9 cellular contexts compared by ENCODE assay signal in the genomic region with DNA sequence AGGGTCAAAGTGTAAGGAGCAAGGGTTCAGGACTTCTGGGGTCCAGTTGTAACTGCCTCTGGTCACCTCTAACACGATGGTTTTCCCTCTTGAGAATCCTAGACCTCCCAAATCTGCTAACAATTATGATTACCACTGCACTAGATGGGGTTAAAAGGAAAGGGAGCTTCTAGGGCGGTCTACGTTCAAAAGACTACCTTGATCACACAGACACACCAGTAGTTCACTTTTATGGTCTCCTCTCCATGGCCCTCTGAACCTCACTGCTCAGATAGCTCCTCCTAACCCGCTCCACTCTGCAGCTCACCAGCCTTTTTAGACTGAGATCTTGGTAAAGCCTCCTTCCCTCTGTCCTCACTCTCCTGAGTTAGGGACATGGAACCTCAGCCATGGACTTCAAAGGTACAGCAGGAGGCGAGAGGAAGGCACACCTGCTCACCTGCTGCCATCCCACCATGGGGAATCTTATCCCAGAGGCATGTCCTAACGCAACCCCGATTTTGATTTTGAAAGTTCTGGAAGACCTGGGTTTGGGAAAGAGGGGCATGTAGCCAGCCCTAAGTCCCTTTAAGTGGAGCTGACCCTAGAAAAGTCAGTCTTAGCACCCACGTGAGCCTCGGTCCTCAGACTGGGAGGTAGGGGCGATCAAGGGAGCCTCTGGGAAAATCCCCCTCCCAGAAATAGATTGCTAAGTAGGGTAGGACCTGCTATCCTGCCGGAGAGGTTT. TPM values are rescaled to one million over a fixed set of nuclear protein-coding genes. Genes with fewer than 3 reads are reported as not detected.
DNase-seq lines count a peak whose midpoint lies in the region; ATAC-seq, FAIRE-seq and TF ChIP-seq lines count a peak whose summit lies in the region.
"Had no signal": no experiment of that assay in that cellular context is flagged by ENCODE, and none has a peak within 500 bp of the region (broad histone marks: within the 10 kb centered on the region; RNA-seq: fewer than 3 reads in every experiment).

No MANE protein-coding gene starts in this region.

- TF ChIP-seq CTCF in left lung (IDR thresholded peaks at IDR 0.05) (no peak), thoracic aorta (IDR thresholded peaks at IDR 0.05) (no peak)

- H3K27ac ChIP-seq in left lung (peak overlapping the region; percentile 61 to 72), thoracic aorta (peak overlapping the region; percentile 72 to 75)

- DNase-seq in activated CD4-positive, alpha-beta T cell treated with anti-CD3 and anti-CD28 coated beads, Interleukin-2, amount 10 ng/mL, durations not matched to agents 24 days and 14 days, result peak; percentile 57
- no peak for DNase-seq in activated CD4-positive, alpha-beta T cell treated with anti-CD3 and anti-CD28 coated beads, Interleukin-2, amount 50 U/mL, for 1 hour
- no peak for DNase-seq in activated naive CD8-positive, alpha-beta T cell treated with anti-CD3 and anti-CD28 coated beads for 36 hours
- DNase-seq in left lung (no peak), thoracic aorta (ENCODE audit: low spot score) (no peak), OCI-M1 (lab: John Stamatoyannopoulos, UW) (no peak), GM12891 (ENCODE audit: insufficient read length, low spot score) (no peak)
- no peak for DNase-seq in activated CD4-positive, alpha-beta T cell treated with anti-CD3 and anti-CD28 coated beads for 4 hours

- H3K9me3 ChIP-seq in left lung (no peaks in the 10 kb centered on the region), thoracic aorta (no peaks in the 10 kb centered on the region)

- no peak for ATAC-seq in left lung
- no peak for ATAC-seq in thoracic aorta (ENCODE audit: insufficient number of reproducible peaks, low FRiP score, low read depth)

- H3K36me3 ChIP-seq in left lung (peaks cover 0 to 10% of the 10 kb centered on the region in 2 donors), thoracic aorta (peaks cover 1% of the 10 kb centered on the region)

- H3K4me1 ChIP-seq in left lung, result peaks cover 5 to 41% of the 10 kb centered on the region in 2 donors
- peaks cover 5 to 26% of the 10 kb centered on the region in 2 donors for H3K4me1 ChIP-seq in thoracic aorta (ENCODE audit: control insufficient read depth in 1 of 2, low read depth in 2 of 2)

- H3K36me3 Mint-ChIP-seq in activated CD4-positive, alpha-beta T cell treated with anti-CD3 and anti-CD28 coated beads, Interleukin-2, amount 10 ng/mL, durations not matched to agents 24 days and 14 days (ENCODE audit: low read depth), result no peaks in the 10 kb centered on the region
- no peaks in the 10 kb centered on the region for H3K36me3 Mint-ChIP-seq in activated naive CD8-positive, alpha-beta T cell treated with anti-CD3 and anti-CD28 coated beads for 36 hours

- peaks cover 21% of the 10 kb centered on the region for H3K27me3 Mint-ChIP-seq in activated CD4-positive, alpha-beta T cell treated with anti-CD3 and anti-CD28 coated beads, Interleukin-2, amount 10 ng/mL, durations not matched to agents 24 days and 14 days
- no peaks in the 10 kb centered on the region for H3K27me3 Mint-ChIP-seq in activated naive CD8-positive, alpha-beta T cell treated with anti-CD3 and anti-CD28 coated beads for 36 hours

- H3K4me1 Mint-ChIP-seq in activated CD4-positive, alpha-beta T cell treated with anti-CD3 and anti-CD28 coated beads, Interleukin-2, amount 10 ng/mL, durations not matched to agents 24 days and 14 days, result peaks cover 22% of the 10 kb centered on the region
- peaks cover 24% of the 10 kb centered on the region for H3K4me1 Mint-ChIP-seq in activated naive CD8-positive, alpha-beta T cell treated with anti-CD3 and anti-CD28 coated beads for 36 hours

- H3K27me3 ChIP-seq in left lung, result peaks cover 0 to 16% of the 10 kb centered on the region in 2 donors
- H3K27me3 ChIP-seq in thoracic aorta (replicated peaks; ENCODE audit: insufficient read depth), result no peaks in the 10 kb centered on the region

- FAIRE-seq in GM12891 (lab: Jason Lieb, UNC), result no peak
- FAIRE-seq: G401.6 had no signal

- peak overlapping the region; percentile 27 to 44 for H3K4me3 ChIP-seq in left lung
- H3K4me3 ChIP-seq in thoracic aorta, result peak overlapping the region; percentile 68

- TF ChIP-seq POLR2A in GM12891 (IDR thresholded peaks at IDR 0.05; ENCODE audit: low read depth, low read length), result no peak

- peak overlapping the region; percentile 72 for H3K4me3 Mint-ChIP-seq in activated CD4-positive, alpha-beta T cell treated with anti-CD3 and anti-CD28 coated beads, Interleukin-2, amount 10 ng/mL, durations not matched to agents 24 days and 14 days
- peak overlapping the region; percentile 69 for H3K4me3 Mint-ChIP-seq in activated naive CD8-positive, alpha-beta T cell treated with anti-CD3 and anti-CD28 coated beads for 36 hours

- H3K27ac Mint-ChIP-seq in activated CD4-positive, alpha-beta T cell treated with anti-CD3 and anti-CD28 coated beads, Interleukin-2, amount 10 ng/mL, durations not matched to agents 24 days and 14 days, result peak overlapping the region; percentile 61
- H3K27ac Mint-ChIP-seq in activated naive CD8-positive, alpha-beta T cell treated with anti-CD3 and anti-CD28 coated beads for 36 hours, result no peak overlapping the region

- intact Hi-C loops in activated CD4-positive, alpha-beta T cell treated with anti-CD3 and anti-CD28 coated beads, Interleukin-2, amount 10 ng/mL, durations not matched to agents 24 days and 14 days (cut with micrococcal nuclease), result no loop called here
- intact Hi-C loops in left lung (cut with DNase I), result no loop called here

- H3K9me3 Mint-ChIP-seq in activated CD4-positive, alpha-beta T cell treated with anti-CD3 and anti-CD28 coated beads, Interleukin-2, amount 10 ng/mL, durations not matched to agents 24 days and 14 days, result no peaks in the 10 kb centered on the region
- H3K9me3 Mint-ChIP-seq in activated naive CD8-positive, alpha-beta T cell treated with anti-CD3 and anti-CD28 coated beads for 36 hours, result no peaks in the 10 kb centered on the region

TF ChIP-seq in GM12891, 5 proteins besides CTCF, POLR2A, EP300 and RAD21:
- TF ChIP-seq PAX5 (IDR thresholded peaks at IDR 0.05; ENCODE audit: insufficient read depth, low read length, severe bottlenecking) (no peak), POLR2AphosphoS5 (IDR thresholded peaks at IDR 0.05; ENCODE audit: low read depth, low read length) (no peak), SPI1 (IDR thresholded peaks at IDR 0.05; ENCODE audit: low read depth, low read length) (no peak), TAF1 (IDR thresholded peaks at IDR 0.05; ENCODE audit: low read depth, low read length) (no peak), POU2F2 (IDR thresholded peaks at IDR 0.05; ENCODE audit: low read depth, low read length) (no peak)

RNA-seq across cellular contexts. Expression of a gene that starts 1.4 kb away (rescaled TPM):
- 6.5 and 8.3 TPM in 2 replicates for total RNA-seq in activated CD4-positive, alpha-beta T cell treated with anti-CD3 and anti-CD28 coated beads, Interleukin-2, amount 10 ng/mL, durations not matched to agents 24 days and 14 days
- 1 to 10 TPM; 6.9 to 8.6 TPM for total RNA-seq in activated naive CD8-positive, alpha-beta T cell treated with anti-CD3 and anti-CD28 coated beads for 36 hours
- 10 to 100 TPM; 33.7 to 40.8 TPM for total RNA-seq in left lung
- total RNA-seq in thoracic aorta, result 10 to 100 TPM; 34.7 to 74.2 TPM
- polyA plus RNA-seq in GM12891 (2012; ENCODE audit: low read depth, missing spikeins), result 1.5 TPM

RNA-seq across cellular contexts. Expression of a gene that starts 3.8 kb away (rescaled TPM):
- total RNA-seq in activated CD4-positive, alpha-beta T cell treated with anti-CD3 and anti-CD28 coated beads, Interleukin-2, amount 10 ng/mL, durations not matched to agents 24 days and 14 days, result not detected in 2 replicates
- not detected for total RNA-seq in activated naive CD8-positive, alpha-beta T cell treated with anti-CD3 and anti-CD28 coated beads for 36 hours
- total RNA-seq in left lung, result under 1 TPM; 0.58 to 0.85 TPM
- total RNA-seq in thoracic aorta, result not detected
- not detected for polyA plus RNA-seq in GM12891 (2012; ENCODE audit: low read depth, missing spikeins)

RNA-seq across cellular contexts. Expression of a gene that starts 26.9 kb away (rescaled TPM):
- total RNA-seq in activated CD4-positive, alpha-beta T cell treated with anti-CD3 and anti-CD28 coated beads, Interleukin-2, amount 10 ng/mL, durations not matched to agents 24 days and 14 days, result not detected in 2 replicates
- total RNA-seq in activated naive CD8-positive, alpha-beta T cell treated with anti-CD3 and anti-CD28 coated beads for 36 hours, result under 1 TPM in 1 of 2 experiments, not detected in 1; 0.21 TPM
- total RNA-seq in left lung (10 to 100 TPM; 34.7 to 41.5 TPM), thoracic aorta (10 to 100 TPM; 51.0 to 61.7 TPM)
- polyA plus RNA-seq in GM12891 (2012; ENCODE audit: low read depth, missing spikeins), result 0.05 TPM

RNA-seq across cellular contexts. Expression of a gene that starts 39.4 kb away (rescaled TPM):
- total RNA-seq in activated CD4-positive, alpha-beta T cell treated with anti-CD3 and anti-CD28 coated beads, Interleukin-2, amount 10 ng/mL, durations not matched to agents 24 days and 14 days, result not detected in 2 replicates
- total RNA-seq in activated naive CD8-positive, alpha-beta T cell treated with anti-CD3 and anti-CD28 coated beads for 36 hours, result not detected
- total RNA-seq in left lung, result not detected
- not detected for total RNA-seq in thoracic aorta
- not detected for polyA plus RNA-seq in GM12891 (2012; ENCODE audit: low read depth, missing spikeins)

RNA-seq across cellular contexts. Expression of a gene that starts 54.9 kb away (rescaled TPM):
- total RNA-seq in activated CD4-positive, alpha-beta T cell treated with anti-CD3 and anti-CD28 coated beads, Interleukin-2, amount 10 ng/mL, durations not matched to agents 24 days and 14 days, result not detected in 2 replicates
- not detected for total RNA-seq in activated naive CD8-positive, alpha-beta T cell treated with anti-CD3 and anti-CD28 coated beads for 36 hours
- total RNA-seq in left lung, result not detected
- total RNA-seq in thoracic aorta, result under 1 TPM in 1 of 2 donors, not detected in 1; 0.27 TPM
- not detected for polyA plus RNA-seq in GM12891 (2012; ENCODE audit: low read depth, missing spikeins)

Comparison
In these comparisons a context has a peak if more than half of its experiments do, and no peak if none do; other contexts are left out.
1. RNA of a gene that starts 26.9 kb away (total RNA-seq): 51.0 to 61.7 TPM in thoracic aorta and 34.7 to 41.5 TPM in left lung; 0.21 TPM in activated naive CD8-positive, alpha-beta T cell treated with anti-CD3 and anti-CD28 coated beads for 36 hours and not detected in activated CD4-positive, alpha-beta T cell treated with anti-CD3 and anti-CD28 coated beads, Interleukin-2, amount 10 ng/mL, durations not matched to agents 24 days and 14 days; every median in the first group is over 10 times any median in the second.